Comparison of ENCODE assay signal across 8 cellular contexts in genomic region chr19:10501971-10502523, GRCh38. TPM values are rescaled to one million over a fixed set of nuclear protein-coding genes. Genes with fewer than 3 reads are reported as not detected.
DNase-seq lines count a peak whose midpoint lies in the region; ATAC-seq and TF ChIP-seq lines count a peak whose summit lies in the region.

No MANE protein-coding gene starts in this region.

- no peaks in the 10 kb centered on the region for H3K9me3 Mint-ChIP-seq in mesothelial cell of epicardium

- ATAC-seq in HG02642 (IDR thresholded peaks at IDR 0.05; ENCODE audit: poor library complexity, unreplicated experiment) = peak; percentile 50

- H3K4me3 ChIP-seq in epithelial cell of esophagus (ENCODE audit: low read length) (peak overlapping the region; percentile 89), subcutaneous abdominal adipose tissue (ENCODE audit: low read depth in 1 of 5, low read length in 5 of 5) (peak overlapping the region; percentile 67 to 93 (median 85))

- H3K27ac ChIP-seq in subcutaneous abdominal adipose tissue (ENCODE audit: low read depth, low read length) = peak overlapping the region; percentile 91

- peak overlapping the region; percentile 90 for H3K27ac Mint-ChIP-seq in mesothelial cell of epicardium

- peaks cover 16% of the 10 kb centered on the region for H3K36me3 Mint-ChIP-seq in mesothelial cell of epicardium

- TF ChIP-seq CTCF in epithelial cell of esophagus (IDR thresholded peaks at IDR 0.05; ENCODE audit: insufficient read depth, low read depth, low read length, missing control alignments) (no peak), mesothelial cell of epicardium (IDR thresholded peaks at IDR 0.05; ENCODE audit: unreplicated experiment) (no peak)

- peaks cover 11% of the 10 kb centered on the region for H3K4me1 Mint-ChIP-seq in mesothelial cell of epicardium

- no peaks in the 10 kb centered on the region for H3K27me3 ChIP-seq in subcutaneous abdominal adipose tissue (ENCODE audit: control insufficient read depth in 5 of 5, insufficient read depth in 4 of 5, low read length in 5 of 5)

- no peaks in the 10 kb centered on the region for H3K27me3 Mint-ChIP-seq in mesothelial cell of epicardium (ENCODE audit: low read depth)

- H3K4me1 ChIP-seq in subcutaneous abdominal adipose tissue (ENCODE audit: control insufficient read depth in 5 of 5, insufficient read depth in 5 of 5, low read length in 5 of 5) = peaks cover 4 to 60% (median 48%) of the 10 kb centered on the region in 5 donors

- DNase-seq in stimulated activated naive CD4-positive, alpha-beta T cell treated with Interleukin-2 at 50 U/mL for 16 hours (lab: John Stamatoyannopoulos, UW) = peak; percentile 37
- no peak for DNase-seq in stimulated activated naive CD4-positive, alpha-beta T cell (lab: John Stamatoyannopoulos, UW)
- DNase-seq in NCI-H2029 treated with DMSO at 0.1 percent for 48 hours (lab: John Stamatoyannopoulos, UW) (peak; percentile 90), epithelial cell of esophagus (ENCODE audit: low read depth) (peak; percentile 19), mesothelial cell of epicardium (ENCODE audit: low spot score in 2 of 2, unreplicated experiment in 2 of 2) (peak in 1 of 2 experiments; percentile 55)
- peak; percentile 84 for DNase-seq in activated CD8-positive, alpha-beta memory T cell treated with anti-CD3 and anti-CD28 coated beads for 24 hours

- peak overlapping the region; percentile 81 for H3K4me3 Mint-ChIP-seq in mesothelial cell of epicardium

- H3K36me3 ChIP-seq in subcutaneous abdominal adipose tissue (ENCODE audit: control insufficient read depth in 5 of 5, insufficient read depth in 5 of 5, low read length in 5 of 5) = peaks cover 0 to 17% (median 13%) of the 10 kb centered on the region in 5 donors

- no peaks in the 10 kb centered on the region for H3K9me3 ChIP-seq in subcutaneous abdominal adipose tissue (ENCODE audit: control insufficient read depth in 5 of 5, low read length in 5 of 5)

- peak overlapping the region; percentile 63 to 97 (median 95) for H3K9ac ChIP-seq in subcutaneous abdominal adipose tissue (ENCODE audit: low read length in 5 of 5)

RNA-seq across cellular contexts. Expression of gene KEAP1, which starts 1.1 kb away (rescaled TPM):
- 61.2 to 71.0 TPM (median 69.5 TPM) in 3 replicates for total RNA-seq in mesothelial cell of epicardium

RNA-seq across cellular contexts. Expression of gene S1PR5, which starts 15.2 kb away (rescaled TPM):
- total RNA-seq in mesothelial cell of epicardium = 2.2 to 2.4 TPM (median 2.4 TPM) in 3 replicates

RNA-seq across cellular contexts. Expression of gene ATG4D, which starts 41.7 kb away (rescaled TPM):
- 31.9 to 37.3 TPM (median 33.1 TPM) in 3 replicates for total RNA-seq in mesothelial cell of epicardium

Comparison
In these comparisons a context has a peak if more than half of its experiments do, and no peak if none do; other contexts are left out.
1. DNase-seq: peak in stimulated activated naive CD4-positive, alpha-beta T cell treated with Interleukin-2 at 50 U/mL for 16 hours (single experiment), NCI-H2029 treated with DMSO at 0.1 percent for 48 hours (single experiment), activated CD8-positive, alpha-beta memory T cell treated with anti-CD3 and anti-CD28 coated beads for 24 hours (single experiment) and epithelial cell of esophagus (single experiment); none in stimulated activated naive CD4-positive, alpha-beta T cell (0 of 6).